8 cellular contexts compared by ENCODE assay signal in the genomic region with DNA sequence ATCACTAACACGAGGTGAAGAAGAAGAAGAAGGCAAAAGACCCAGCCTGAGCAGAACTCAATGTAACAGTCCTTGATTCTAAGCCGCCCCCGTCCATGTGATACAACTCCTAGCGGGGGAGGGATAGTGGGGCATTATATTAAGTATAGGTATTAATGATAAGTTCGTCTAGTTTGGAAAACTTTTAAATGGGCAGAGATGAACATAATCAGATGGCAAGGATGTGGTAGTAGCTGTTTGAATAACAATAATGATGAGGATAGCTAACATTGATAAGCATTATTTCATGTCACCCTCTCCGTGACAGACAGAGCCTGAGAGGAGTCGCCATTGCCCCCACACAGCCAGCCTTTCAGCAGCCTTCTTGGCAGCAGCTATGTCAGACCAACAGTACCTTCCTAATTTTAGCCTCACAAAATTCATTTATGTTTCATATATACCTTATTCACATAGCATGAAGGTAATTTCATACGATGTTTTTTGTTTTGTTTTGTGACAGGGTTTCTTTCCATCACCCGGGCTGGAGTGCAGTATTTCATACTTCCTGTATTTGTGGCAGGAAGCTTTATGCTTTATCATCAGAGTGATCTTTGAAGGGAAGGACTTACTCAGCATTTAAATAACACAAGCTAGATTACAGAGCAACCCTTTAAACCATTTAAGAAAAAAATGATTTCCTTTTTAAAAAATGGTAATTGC.
DNase-seq lines count a peak whose midpoint lies in the region; ATAC-seq and TF ChIP-seq lines count a peak whose summit lies in the region.

No MANE protein-coding gene starts in this region.

- peak overlapping the region; percentile 65 to 90 (median 70) for H3K4me3 Mint-ChIP-seq in IgD-negative memory B cell

- no peak for ATAC-seq in HG02884 (IDR thresholded peaks at IDR 0.05; ENCODE audit: unreplicated experiment)

- H2AFZ ChIP-seq in ACC112 (ENCODE audit: low read length, unreplicated experiment): no peak overlapping the region

- 0 out of 2 replicates have a peak overlapping the region, but pooled peaks have one; percentile 32 for H3K4me3 ChIP-seq in ACC112 (ENCODE audit: low read depth, low read length)
- no peak overlapping the region for H3K4me3 ChIP-seq in fibroblast of villous mesenchyme (ENCODE audit: low read depth, low read length)

- H3K36me3 ChIP-seq in ACC112 (ENCODE audit: insufficient read depth, low read length): 0 out of 2 replicates have a peak, but pooled peaks cover 5% of the 10 kb centered on the region

- peak overlapping the region; percentile 98 for H3K27ac ChIP-seq in ACC112 (ENCODE audit: low read depth, low read length)

- peaks cover 44% of the 10 kb centered on the region for H3K79me2 ChIP-seq in ACC112 (ENCODE audit: control insufficient read depth, insufficient read depth, low read length, unreplicated experiment)

- DNase-seq in activated CD4-positive, alpha-beta T cell treated with anti-CD3 and anti-CD28 coated beads, Interleukin-2, amount 50 U/mL, for 1 hour: peak; percentile 10
- DNase-seq in fibroblast of villous mesenchyme (ENCODE audit: low read depth) (peak; percentile 69), DMS79 (lab: John Stamatoyannopoulos, UW) (no peak), COLO668 (lab: John Stamatoyannopoulos, UW; ENCODE audit: unreplicated experiment) (no peak)
- peak in 4 of 6 experiments; percentile 2 to 53 (median 42) for DNase-seq in stimulated activated naive CD4-positive, alpha-beta T cell (lab: John Stamatoyannopoulos, UW)

- H3K27ac Mint-ChIP-seq in IgD-negative memory B cell: peak overlapping the region; percentile 34 to 87 (median 53)

- peaks cover 20 to 40% (median 22%) of the 10 kb centered on the region in 3 donors for H3K4me1 Mint-ChIP-seq in IgD-negative memory B cell

- H3K4me1 ChIP-seq in ACC112 (ENCODE audit: control insufficient read depth, insufficient read depth, low read length, unreplicated experiment): peaks cover 54% of the 10 kb centered on the region

- H3K27me3 Mint-ChIP-seq in IgD-negative memory B cell: no peaks in the 10 kb centered on the region

- peaks cover 7% of the 10 kb centered on the region for H3K36me3 Mint-ChIP-seq in IgD-negative memory B cell

- H3K27me3 ChIP-seq in ACC112 (ENCODE audit: insufficient read depth, low read length): no peaks in the 10 kb centered on the region

- no peak for TF ChIP-seq CTCF in fibroblast of villous mesenchyme (IDR thresholded peaks at IDR 0.05; ENCODE audit: insufficient read depth, low read depth, low read length)

- H3K9me3 Mint-ChIP-seq in IgD-negative memory B cell: no peaks in the 10 kb centered on the region

Comparison
In these comparisons a context has a peak if more than half of its experiments do, and no peak if none do; other contexts are left out.
1. DNase-seq: peak in activated CD4-positive, alpha-beta T cell treated with anti-CD3 and anti-CD28 coated beads, Interleukin-2, amount 50 U/mL, for 1 hour (single experiment), fibroblast of villous mesenchyme (single experiment) and stimulated activated naive CD4-positive, alpha-beta T cell (4 of 6); none in DMS79 (single experiment) and COLO668 (single experiment).